In genomic region chr21:43775190-43775589, GRCh38 we compare ENCODE assay signal across 8 cellular contexts. TPM values are rescaled to one million over a fixed set of nuclear protein-coding genes. Genes with fewer than 3 reads are reported as not detected.
DNase-seq lines count a peak whose midpoint lies in the region; ATAC-seq and TF ChIP-seq lines count a peak whose summit lies in the region.

No MANE protein-coding gene starts in this region.

- no peak for TF ChIP-seq CTCF in HCT116 (IDR thresholded peaks at IDR 0.05 in 2 of 3, conservative IDR thresholded peaks at IDR 0.05 in 1 of 3; ENCODE audit: borderline replicate concordance in 1 of 3, insufficient read depth in 1 of 3, low read depth in 2 of 3, low read length in 2 of 3)

- RAD21 ChIA-PET in HCT116 (lab: Charles Lee; ENCODE audit: low non-redundant PET in 1 of 2, low total read pairs in 2 of 2, uncharacterized antibody in 2 of 2, unreplicated experiment in 2 of 2), result no interaction called here

- intact Hi-C loops in HCT116 (cut with micrococcal nuclease), result no loop called here

- H3K36me3 ChIP-seq in HCT116 (ENCODE audit: control insufficient read depth in 1 of 2, insufficient read depth in 2 of 2, low read length in 2 of 2) (peaks cover 8 to 9% of the 10 kb centered on the region in 2 experiments; a peak in 3 of 4 replicates), iPS DF 6.9 (ENCODE audit: control insufficient read depth, insufficient read depth, low read length) (peaks cover 11% of the 10 kb centered on the region)

- H3K27me3 ChIP-seq in HCT116 (ENCODE audit: insufficient read depth, low read length) (no peaks in the 10 kb centered on the region), iPS DF 6.9 (ENCODE audit: control insufficient read depth, insufficient read depth, low read length) (no peaks in the 10 kb centered on the region)

- peak overlapping the region; percentile 79 for H3K4me2 ChIP-seq in HCT116 (ENCODE audit: low read length)

- H3K9me2 ChIP-seq in HCT116 (ENCODE audit: insufficient read depth), result no peaks in the 10 kb centered on the region

- H3K4me1 Mint-ChIP-seq in activated CD8-positive, alpha-beta T cell treated with anti-CD3 and anti-CD28 coated beads, Interleukin-2, amount 10 ng/mL, durations not matched to agents 7 days and 5 days (ENCODE audit: low read depth), result peaks cover 54% of the 10 kb centered on the region
- peaks cover 57% of the 10 kb centered on the region for H3K4me1 Mint-ChIP-seq in stimulated activated effector memory CD8-positive, alpha-beta T cell treated with anti-CD3 and anti-CD28 coated beads, Interleukin-12 subunit alpha, Interleukin-12 subunit beta, amount 100 ng/mL, for 72 hours

- peaks cover 3 to 20% of the 10 kb centered on the region in 2 experiments; a peak in 3 of 4 replicates for H3K4me1 ChIP-seq in HCT116 (ENCODE audit: control insufficient read depth in 1 of 2, insufficient read depth in 2 of 2, low read length in 2 of 2)
- H3K4me1 ChIP-seq in iPS DF 6.9 (ENCODE audit: control insufficient read depth, insufficient read depth, low read length), result peaks cover 4% of the 10 kb centered on the region

- H3K79me2 ChIP-seq in HCT116 (ENCODE audit: insufficient read depth, low read length), result peaks cover 18% of the 10 kb centered on the region

- no peak overlapping the region for H2AFZ ChIP-seq in HCT116 (ENCODE audit: low read depth, low read length, poor library complexity, severe bottlenecking)

- H3K9ac ChIP-seq in HCT116 (ENCODE audit: low read length), result peak overlapping the region; percentile 82

- no peaks in the 10 kb centered on the region for H4K20me1 ChIP-seq in HCT116 (ENCODE audit: insufficient read depth)

- DNase-seq in HCT116 (ENCODE audit: low read depth, low spot score) (no peak), iPS DF 6.9 (ENCODE audit: low read depth, low spot score) (no peak), SIG-M5 (lab: John Stamatoyannopoulos, UW) (no peak), NCI-H1930 (lab: John Stamatoyannopoulos, UW) (no peak)
- no peak for DNase-seq in activated CD8-positive, alpha-beta T cell treated with anti-CD3 and anti-CD28 coated beads, Interleukin-2, amount 10 ng/mL, durations not matched to agents 7 days and 5 days
- DNase-seq in stimulated activated effector memory CD8-positive, alpha-beta T cell treated with anti-CD3 and anti-CD28 coated beads, Interleukin-12 subunit alpha, Interleukin-12 subunit beta, amount 100 ng/mL, for 72 hours (ENCODE audit: low spot score in 2 of 2), result no peak

- no peaks in the 10 kb centered on the region for H3K9me3 Mint-ChIP-seq in activated CD8-positive, alpha-beta T cell treated with anti-CD3 and anti-CD28 coated beads, Interleukin-2, amount 10 ng/mL, durations not matched to agents 7 days and 5 days (ENCODE audit: insufficient read depth)
- no peaks in the 10 kb centered on the region for H3K9me3 Mint-ChIP-seq in stimulated activated effector memory CD8-positive, alpha-beta T cell treated with anti-CD3 and anti-CD28 coated beads, Interleukin-12 subunit alpha, Interleukin-12 subunit beta, amount 100 ng/mL, for 72 hours

- TF ChIP-seq POLR2A in HCT116 (IDR thresholded peaks at IDR 0.05; ENCODE audit: borderline replicate concordance, extremely low read depth, insufficient read depth, insufficient read length), result no peak

- CTCF ChIA-PET in HCT116 (lab: Charles Lee), result no interaction called here
- CTCF ChIA-PET in activated CD8-positive, alpha-beta T cell treated with anti-CD3 and anti-CD28 coated beads, Interleukin-2, amount 10 ng/mL, durations not matched to agents 7 days and 5 days (lab: Charles Lee), result no interaction called here

- H3K4me3 Mint-ChIP-seq in activated CD8-positive, alpha-beta T cell treated with anti-CD3 and anti-CD28 coated beads, Interleukin-2, amount 10 ng/mL, durations not matched to agents 7 days and 5 days, result peak overlapping the region; percentile 94
- H3K4me3 Mint-ChIP-seq in stimulated activated effector memory CD8-positive, alpha-beta T cell treated with anti-CD3 and anti-CD28 coated beads, Interleukin-12 subunit alpha, Interleukin-12 subunit beta, amount 100 ng/mL, for 72 hours, result peak overlapping the region; percentile 88

- H3K27me3 Mint-ChIP-seq in activated CD8-positive, alpha-beta T cell treated with anti-CD3 and anti-CD28 coated beads, Interleukin-2, amount 10 ng/mL, durations not matched to agents 7 days and 5 days (ENCODE audit: low read depth), result no peaks in the 10 kb centered on the region

- ATAC-seq in HCT116 (no peak), HG02973 (IDR thresholded peaks at IDR 0.05; ENCODE audit: unreplicated experiment) (no peak), GM21367 (IDR thresholded peaks at IDR 0.05; ENCODE audit: unreplicated experiment) (no peak)
- no peak for ATAC-seq in activated CD8-positive, alpha-beta T cell treated with anti-CD3 and anti-CD28 coated beads, Interleukin-2, amount 10 ng/mL, durations not matched to agents 7 days and 5 days
- no peak for ATAC-seq in stimulated activated effector memory CD8-positive, alpha-beta T cell treated with anti-CD3 and anti-CD28 coated beads, Interleukin-12 subunit alpha, Interleukin-12 subunit beta, amount 100 ng/mL, for 72 hours

- H3K36me3 Mint-ChIP-seq in activated CD8-positive, alpha-beta T cell treated with anti-CD3 and anti-CD28 coated beads, Interleukin-2, amount 10 ng/mL, durations not matched to agents 7 days and 5 days (ENCODE audit: low read depth), result peaks cover 32% of the 10 kb centered on the region
- H3K36me3 Mint-ChIP-seq in stimulated activated effector memory CD8-positive, alpha-beta T cell treated with anti-CD3 and anti-CD28 coated beads, Interleukin-12 subunit alpha, Interleukin-12 subunit beta, amount 100 ng/mL, for 72 hours, result peaks cover 29% of the 10 kb centered on the region

- H3K4me3 ChIP-seq in HCT116 (replicated peaks in 1 of 2; ENCODE audit: low read depth in 1 of 2, low read length in 2 of 2), result peak overlapping the region; percentile 81 to 85
- peak overlapping the region; percentile 94; the same call in 1 of the 2 replicates for H3K4me3 ChIP-seq in iPS DF 6.9 (ENCODE audit: low read length)

- H3K9me3 ChIP-seq in HCT116 (ENCODE audit: control insufficient read depth in 1 of 2, insufficient read depth in 1 of 2, low read depth in 1 of 2, low read length in 2 of 2), result no peaks in the 10 kb centered on the region
- H3K9me3 ChIP-seq in iPS DF 6.9 (ENCODE audit: control insufficient read depth, insufficient read depth, low read length), result no peaks in the 10 kb centered on the region

- H3K27ac ChIP-seq in HCT116 (ENCODE audit: low read depth, low read length) (peak overlapping the region; percentile 95), iPS DF 6.9 (ENCODE audit: low read length) (no peak overlapping the region)

- no CpG with 5 or more reads among the region's 12 CpGs for WGBS in iPS DF 6.9 (ENCODE audit: insufficient coverage, insufficient read length)

- TF ChIP-seq RAD21 in HCT116 (IDR thresholded peaks at IDR 0.05; ENCODE audit: low read depth), result no peak

- TSS peak; percentile 76 for BruUV-seq in HCT116 (replicated peaks; lab: Mats Ljungman, UMichigan)

- POLR2A ChIA-PET in HCT116 (lab: Charles Lee), result no interaction called here
- POLR2A ChIA-PET in activated CD8-positive, alpha-beta T cell treated with anti-CD3 and anti-CD28 coated beads, Interleukin-2, amount 10 ng/mL, durations not matched to agents 7 days and 5 days (lab: Charles Lee), result no interaction called here

- H3K27ac Mint-ChIP-seq in activated CD8-positive, alpha-beta T cell treated with anti-CD3 and anti-CD28 coated beads, Interleukin-2, amount 10 ng/mL, durations not matched to agents 7 days and 5 days, result peak overlapping the region; percentile 69
- peak overlapping the region; percentile 84 for H3K27ac Mint-ChIP-seq in stimulated activated effector memory CD8-positive, alpha-beta T cell treated with anti-CD3 and anti-CD28 coated beads, Interleukin-12 subunit alpha, Interleukin-12 subunit beta, amount 100 ng/mL, for 72 hours

TF ChIP-seq in HCT116, 20 proteins besides CTCF, POLR2A, EP300 and RAD21 (continues in another document):
- TF ChIP-seq TCF7L2 (IDR thresholded peaks at IDR 0.05; ENCODE audit: borderline replicate concordance, extremely low read depth, insufficient read depth, insufficient read length) (no peak), SIN3A (IDR thresholded peaks at IDR 0.05; ENCODE audit: low read depth) (no peak), EGR1 (IDR thresholded peaks at IDR 0.05; ENCODE audit: low read depth) (no peak), MAX (IDR thresholded peaks at IDR 0.05) (no peak), ELF1 (IDR thresholded peaks at IDR 0.05; ENCODE audit: borderline replicate concordance, low read depth) (no peak)

RNA-seq across cellular contexts. Expression of gene CSTB, which starts 0.9 kb away (rescaled TPM):
- 57.5 TPM for total RNA-seq in HCT116 (2021; ENCODE audit: unreplicated experiment)
- polyA plus RNA-seq in HCT116 (2012), result 114 and 120 TPM in 2 replicates
- total RNA-seq in activated CD8-positive, alpha-beta T cell treated with anti-CD3 and anti-CD28 coated beads, Interleukin-2, amount 10 ng/mL, durations not matched to agents 7 days and 5 days, result 10 to 100 TPM; 50.2 to 54.4 TPM

RNA-seq across cellular contexts. Expression of gene RRP1, which starts 14.2 kb away (rescaled TPM):
- total RNA-seq in HCT116 (2021; ENCODE audit: unreplicated experiment), result 53.9 TPM
- polyA plus RNA-seq in HCT116 (2012), result 33.9 and 34.2 TPM in 2 replicates
- 10 to 100 TPM; 32.8 to 34.4 TPM for total RNA-seq in activated CD8-positive, alpha-beta T cell treated with anti-CD3 and anti-CD28 coated beads, Interleukin-2, amount 10 ng/mL, durations not matched to agents 7 days and 5 days

RNA-seq across cellular contexts. Expression of gene PDXK, which starts 56.3 kb away (rescaled TPM):
- total RNA-seq in HCT116 (2021; ENCODE audit: unreplicated experiment), result 127 TPM
- 133 and 151 TPM in 2 replicates for polyA plus RNA-seq in HCT116 (2012)
- 100 to 1,000 TPM in 1 of 2 experiments, 10 to 100 TPM in 1; 94.5 to 100 TPM for total RNA-seq in activated CD8-positive, alpha-beta T cell treated with anti-CD3 and anti-CD28 coated beads, Interleukin-2, amount 10 ng/mL, durations not matched to agents 7 days and 5 days
